ENCODE assay signal across 8 cellular contexts in genomic region chr22:43812149-43812842, GRCh38. TPM values are rescaled to one million over a fixed set of nuclear protein-coding genes. Genes with fewer than 3 reads are reported as not detected.
DNase-seq lines count a peak whose midpoint lies in the region; ATAC-seq lines count a peak whose summit lies in the region.

Gene EFCAB6, minus strand, starts transcription at chr22:43812305. Its CDS starts 29,987 bp downstream, at chr22:43782318.

- DNase-seq in A172 (ENCODE audit: low spot score) (peak; percentile 76), NCI-H345 (lab: John Stamatoyannopoulos, UW) (peak; percentile 94), cerebellar cortex (ENCODE audit: low spot score) (peak; percentile 95), islet precursor cell (peak; percentile 95)
- peak; percentile 85 to 88 (median 86) for DNase-seq in stimulated activated CD4-positive, alpha-beta T cell treated with anti-CD3 and anti-CD28 coated beads, Interleukin-12 subunit alpha, Interleukin-12 subunit beta, amount 100 ng/mL, for 48 hours (ENCODE audit: low read depth in 2 of 3, low spot score in 1 of 3)

- ATAC-seq in GM18867 (IDR thresholded peaks at IDR 0.05; ENCODE audit: unreplicated experiment) (peak; percentile 87), HG03103 (IDR thresholded peaks at IDR 0.05; ENCODE audit: low read depth, unreplicated experiment) (peak; percentile 84)
- peak; percentile 92 to 95 for ATAC-seq in activated CD4-positive, CD25-positive, alpha-beta regulatory T cell treated with anti-CD3 and anti-CD28 coated beads, Interleukin-2, amount 50 U/mL, for 24 hours

RNA-seq across cellular contexts. Expression of gene EFCAB6, which starts in this region (rescaled TPM):
- total RNA-seq in A172 (2014; rRNA removed; shearing (Covaris generic)): 0.88 and 3.1 TPM in 2 replicates

Comparison
In these comparisons a context has a peak if more than half of its experiments do, and no peak if none do; other contexts are left out.
1. Peak in every context shown above with its lines: DNase-seq and ATAC-seq.